Comparison of ENCODE assay signal across 9 cellular contexts in the genomic region with DNA sequence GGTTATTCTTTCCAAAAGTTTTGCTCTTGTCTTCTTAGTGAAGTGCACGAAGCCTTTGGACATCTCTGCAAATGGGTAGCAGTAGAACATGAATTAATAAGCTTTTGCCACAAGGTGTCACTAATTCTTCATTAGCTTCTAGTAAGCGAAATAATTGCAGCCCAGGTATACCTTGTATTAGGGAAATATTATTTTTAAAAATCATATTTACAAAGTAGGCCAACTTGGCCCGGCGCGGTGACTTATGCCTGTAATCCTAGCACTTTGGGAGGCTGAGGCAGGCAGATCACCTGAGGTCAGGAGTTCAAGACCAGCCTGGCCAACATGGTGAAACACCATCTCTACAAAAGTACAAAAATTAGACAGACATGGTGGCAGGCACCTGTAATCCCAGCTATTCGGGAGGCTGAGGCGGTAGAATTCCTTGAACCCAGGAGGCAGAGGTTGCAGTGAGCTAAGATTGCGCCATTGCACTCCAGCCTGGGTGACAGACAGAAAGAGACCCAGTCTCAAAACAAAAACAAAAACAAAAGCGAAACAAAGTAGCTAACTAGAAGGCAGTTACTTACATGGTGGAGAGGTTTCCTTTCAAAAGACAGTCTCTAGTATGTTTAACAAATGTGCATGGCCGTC. TPM values are rescaled to one million over a fixed set of nuclear protein-coding genes. Genes with fewer than 3 reads are reported as not detected.
A peak's percentile ranks its signal among the peaks of the same experiment; 100 is the strongest.
DNase-seq lines count a peak whose midpoint lies in the region; ATAC-seq, FAIRE-seq and TF ChIP-seq lines count a peak whose summit lies in the region.
"Had no signal": no experiment of that assay in that cellular context is flagged by ENCODE, and none has a peak within 500 bp of the region (broad histone marks: within the 10 kb centered on the region; RNA-seq: fewer than 3 reads in every experiment).

No MANE protein-coding gene starts in this region.

- H3K9ac ChIP-seq in H1 (replicated peaks in 1 of 4; ENCODE audit: extremely low read depth in 1 of 4, low read depth in 3 of 4, low read length in 3 of 4) = no peak overlapping the region

- H3K9me3 ChIP-seq in A549 (no peaks in the 10 kb centered on the region), H1 (ENCODE audit: insufficient read depth in 2 of 2, low read depth in 1 of 2, low read length in 1 of 2) (no peaks in the 10 kb centered on the region), osteoblast (ENCODE audit: low read depth, low read length) (no peaks in the 10 kb centered on the region)

- H3K27ac ChIP-seq in A549 (no peak overlapping the region), H1 (ENCODE audit: low read depth, low read length) (no peak overlapping the region), osteoblast (ENCODE audit: low read depth, low read length) (no peak overlapping the region)

- H4K20me1 ChIP-seq in H1 (replicated peaks in 1 of 2; ENCODE audit: control insufficient read depth in 1 of 2, insufficient read depth in 2 of 2, low read length in 2 of 2) = no peaks in the 10 kb centered on the region
- no peaks in the 10 kb centered on the region for H4K20me1 ChIP-seq in osteoblast (ENCODE audit: insufficient read depth, low read length)

- CTCF ChIA-PET in A549 (lab: Yijun Ruan, JAX) (interaction anchor here (0.6 to 5.9 kb wide), 16 partner anchors 8 to 647 kb away, joined by 3 to 45 read pairs (median 3); a partner anchor contains a TSS), H1 (lab: Charles Lee; ENCODE audit: partially characterized antibody) (interaction anchor here (0.6 to 7.8 kb wide), 34 partner anchors 9 to 318 kb away, joined by 3 to 106 read pairs (median 5); a partner anchor contains a TSS)

- H3K4me2 ChIP-seq in A549 (no peak overlapping the region), H1 (ENCODE audit: insufficient read depth in 1 of 2, low read depth in 2 of 2, low read length in 2 of 2) (no peak overlapping the region), osteoblast (ENCODE audit: insufficient read depth, low read length) (no peak overlapping the region)

- H3K27me3 ChIP-seq in H1 (replicated peaks in 1 of 4; ENCODE audit: control insufficient read depth in 3 of 4, extremely low read depth in 1 of 4, insufficient read depth in 3 of 4, low read length in 3 of 4) (no peaks in the 10 kb centered on the region), osteoblast (ENCODE audit: insufficient read depth, low read length) (no peaks in the 10 kb centered on the region)

- FAIRE-seq in A549 (lab: Jason Lieb, UNC) = no peak
- FAIRE-seq in H1 (lab: Jason Lieb, UNC) = no peak

- H3K4ac ChIP-seq in H1 (replicated peaks; ENCODE audit: insufficient read length, low read depth, low read length) = no peak overlapping the region

- no peak overlapping the region for H2BK120ac ChIP-seq in H1 (replicated peaks; ENCODE audit: low read depth, low read length)

- no peak overlapping the region for H4K5ac ChIP-seq in H1 (ENCODE audit: insufficient read length, low read depth, low read length)

- H3K4me3 ChIP-seq in A549 (no peak overlapping the region), H1 (ENCODE audit: extremely low read depth in 1 of 4, insufficient read depth in 2 of 4, low read depth in 3 of 4, low read length in 4 of 4) (no peak overlapping the region), osteoblast (ENCODE audit: insufficient read depth, low read length) (no peak overlapping the region)

- H2BK5ac ChIP-seq in H1 (ENCODE audit: low read depth, low read length) = no peak overlapping the region

- H3K14ac ChIP-seq in H1 (ENCODE audit: insufficient read length) = no peak overlapping the region

- no peaks in the 10 kb centered on the region for H3K79me1 ChIP-seq in H1 (ENCODE audit: low read depth, low read length)

- TF ChIP-seq CTCF in A549 (IDR thresholded peaks at IDR 0.05) (peak; percentile 47), H1 (IDR thresholded peaks at IDR 0.05; ENCODE audit: control extremely low read depth in 1 of 3, insufficient read depth in 1 of 3, low read depth in 1 of 3, low read length in 3 of 3) (peak in 2 of 3 experiments; percentile 15 to 43; a peak in 2 of 4 replicates), osteoblast (IDR thresholded peaks at IDR 0.05; ENCODE audit: extremely low read depth, low read depth, low read length) (peak; percentile 44)

- H3K18ac ChIP-seq in H1 (ENCODE audit: extremely low read depth, low read length) = no peak overlapping the region

- no peak overlapping the region for H3K56ac ChIP-seq in H1 (replicated peaks; ENCODE audit: insufficient read length, low read depth, low read length)

- H4K91ac ChIP-seq in H1 (replicated peaks; ENCODE audit: insufficient read length, low read length) = no peak overlapping the region

- no peak overlapping the region for H3K23ac ChIP-seq in H1 (ENCODE audit: insufficient read length)

- TF ChIP-seq RAD21 in A549 (conservative IDR thresholded peaks at IDR 0.05 in 1 of 2, IDR thresholded peaks at IDR 0.05 in 1 of 2) = peak; percentile 45 to 51
- TF ChIP-seq RAD21 in H1 (IDR thresholded peaks at IDR 0.05 in 1 of 2, conservative IDR thresholded peaks at IDR 0.05 in 1 of 2; ENCODE audit: low read depth in 2 of 2, low read length in 2 of 2) = peak; percentile 48 to 51

- no peak overlapping the region for H2BK15ac ChIP-seq in H1 (ENCODE audit: low read length)

- POLR2A ChIA-PET in A549 (lab: Yijun Ruan, JAX) = no interaction called here
- POLR2A ChIA-PET in H1 (lab: Charles Lee; ENCODE audit: partially characterized antibody) = no interaction called here

- 40% methylated on average over 10 of the region's 10 CpGs for WGBS in A549 (ENCODE audit: missing lambda C conversion rate)
- 87% methylated on average over 10 of the region's 10 CpGs; no CpG with 5 or more reads in 1 of the 2 experiments for WGBS in H1 (ENCODE audit: extremely low coverage in 1 of 2, insufficient coverage in 1 of 2, insufficient read length in 1 of 2, insufficient replicate concordance in 2 of 2, low coverage in 1 of 2, low lambda C conversion rate in 2 of 2, missing lambda C conversion rate in 1 of 2), 2 experiments

- intact Hi-C loops in posterior cingulate gyrus (cut with DNase I) = loop anchor here (10.0 kb wide), 1 partner anchor 96 kb away; no protein-coding TSS in a partner anchor

- H3K4me1 ChIP-seq in A549 (no peaks in the 10 kb centered on the region), H1 (replicated peaks in 1 of 4; ENCODE audit: control insufficient read depth in 3 of 4, insufficient read depth in 4 of 4, low read length in 3 of 4) (no peaks in the 10 kb centered on the region), osteoblast (ENCODE audit: insufficient read depth, low read length) (no peaks in the 10 kb centered on the region)

- no peak overlapping the region for H2BK20ac ChIP-seq in H1 (ENCODE audit: low read length)

- no peak for TF ChIP-seq EP300 in A549 (IDR thresholded peaks at IDR 0.05)
- TF ChIP-seq EP300 in H1 (IDR thresholded peaks at IDR 0.05; ENCODE audit: borderline replicate concordance in 1 of 2, low read depth in 2 of 2, low read length in 2 of 2) = no peak

- no peak overlapping the region for H2BK12ac ChIP-seq in H1 (ENCODE audit: low read depth, low read length)

- ATAC-seq in A549 (peak in 1 of 2 experiments; percentile 60; a peak in 3 of 6 replicates), HG03095 (IDR thresholded peaks at IDR 0.05; ENCODE audit: unreplicated experiment) (peak; percentile 58)

- no peak overlapping the region for H4K8ac ChIP-seq in H1 (ENCODE audit: extremely low read depth, insufficient read depth, low read length)

- DNase-seq in A549 (ENCODE audit: low read depth in 1 of 2, low spot score in 1 of 2) = peak; percentile 21 to 29
- peak; percentile 55 for DNase-seq in GM03348 (ENCODE audit: low spot score)
- peak; percentile 15 for DNase-seq in RPMI7951 (ENCODE audit: low read depth)
- no peak for DNase-seq in H1 (ENCODE audit: low read depth in 1 of 2, low spot score in 2 of 2)
- no peak for DNase-seq in osteoblast (ENCODE audit: insufficient read length, low spot score, missing footprints)
- DNase-seq in activated effector memory CD4-positive, alpha-beta T cell treated with Interleukin-2 at 50 U/mL for 16 hours = no peak
- DNase-seq in posterior cingulate gyrus = no peak

- H2AFZ ChIP-seq in H1 (ENCODE audit: low read length) (no peak overlapping the region), osteoblast (ENCODE audit: low read length) (no peak overlapping the region)

- no peak overlapping the region for H2AK5ac ChIP-seq in H1 (ENCODE audit: low read depth, low read length)

- no peaks in the 10 kb centered on the region for H3K36me3 ChIP-seq in H1 (ENCODE audit: control insufficient read depth in 2 of 4, insufficient read depth in 4 of 4, low read length in 3 of 4)
- H3K36me3 ChIP-seq in osteoblast (ENCODE audit: insufficient read depth, low read length) = no peaks in the 10 kb centered on the region

- TF ChIP-seq POLR2A in A549 (IDR thresholded peaks at IDR 0.05; ENCODE audit: low read length) (no peak), H1 (IDR thresholded peaks at IDR 0.05; ENCODE audit: control extremely low read depth in 1 of 2, low read depth in 2 of 2, low read length in 2 of 2) (no peak)

- H3K79me2 ChIP-seq in H1 (ENCODE audit: control insufficient read depth in 1 of 2, insufficient read depth in 2 of 2, low read length in 2 of 2) = no peaks in the 10 kb centered on the region
- H3K79me2 ChIP-seq in osteoblast (ENCODE audit: insufficient read depth, low read length) = no peaks in the 10 kb centered on the region

- no peaks in the 10 kb centered on the region for H3K23me2 ChIP-seq in H1 (ENCODE audit: low read depth, low read length)

RNA-seq across cellular contexts. Expression of a gene that starts 8.8 kb away (rescaled TPM):
- polyA plus RNA-seq in A549 (2011; rRNA removed) = 2.6 TPM in 2 replicates
- 1.2 and 1.6 TPM in 2 replicates for polyA plus RNA-seq in A549 (2012; cell fraction: cytosol; rRNA removed)
- polyA plus RNA-seq in A549 (2012; cell fraction: nucleus; rRNA removed) = 1.9 and 2.0 TPM in 2 replicates
- 3.1 to 4.0 TPM (median 3.6 TPM) in 3 replicates for polyA plus RNA-seq in A549 (2017; fragmentation: RNase III; extraction: RNeasy Plus Mini Kit Qiagen cat#74134 plus additional on column Dnase treatment)
- 1.6 and 2.1 TPM in 2 replicates for polyA minus RNA-seq in A549 (2011; rRNA and poly(A)+ RNA removed)
- 3.3 and 5.4 TPM in 2 replicates for total RNA-seq in RPMI7951 (2014; rRNA removed; shearing (Covaris generic))
- 2.7 and 3.8 TPM in 2 replicates for total RNA-seq in H1 (2021; fragmentation: NEBNext Ultra II Directional; extraction: Animal tissue kit (Norgen Biotek cat#: 25700))
- 0.58 and 0.60 TPM in 2 replicates for polyA plus RNA-seq in H1 (2011; rRNA removed)
- polyA plus RNA-seq in H1 (2011; cell fraction: cytosol; rRNA removed) = 0.67 TPM
- polyA plus RNA-seq in H1 (2011; cell fraction: nucleus; rRNA removed) = 1.9 TPM
- 1.5 to 2.3 TPM (median 2.1 TPM) in 4 replicates for polyA plus RNA-seq in H1 (2012, experiment 1 of 2)
- polyA plus RNA-seq in H1 (2012, experiment 2 of 2) = 0.33 TPM
- polyA plus RNA-seq in H1 (2013, experiment 1 of 2) = 1.9 TPM
- polyA plus RNA-seq in H1 (2013, experiment 2 of 2) = 1.4 TPM
- 0.88 and 1.2 TPM in 2 replicates for polyA minus RNA-seq in H1 (2011; rRNA and poly(A)+ RNA removed)
- 1.3 TPM for polyA minus RNA-seq in H1 (2011; cell fraction: cytosol; rRNA and poly(A)+ RNA removed)
- 3.0 TPM for polyA minus RNA-seq in H1 (2011; cell fraction: nucleus; rRNA and poly(A)+ RNA removed)
- total RNA-seq in osteoblast = 8.3 and 10.3 TPM in 2 replicates

RNA-seq across cellular contexts. Expression of a gene that starts 36.0 kb away (rescaled TPM):
- polyA plus RNA-seq in A549 (2011; rRNA removed) (not detected in 2 replicates), A549 (2017; fragmentation: RNase III; extraction: RNeasy Plus Mini Kit Qiagen cat#74134 plus additional on column Dnase treatment) (not detected in 3 replicates), H1 (2011; rRNA removed) (not detected in 2 replicates)
- polyA plus RNA-seq in A549 (2012; cell fraction: cytosol; rRNA removed) = not detected in 2 replicates
- polyA plus RNA-seq in A549 (2012; cell fraction: nucleus; rRNA removed) = not detected in 2 replicates
- polyA minus RNA-seq in A549 (2011; rRNA and poly(A)+ RNA removed) = not detected in 2 replicates
- total RNA-seq in RPMI7951 (2014; rRNA removed; shearing (Covaris generic)) = not detected in 2 replicates
- not detected in 2 replicates for total RNA-seq in H1 (2021; fragmentation: NEBNext Ultra II Directional; extraction: Animal tissue kit (Norgen Biotek cat#: 25700))
- not detected for polyA plus RNA-seq in H1 (2011; cell fraction: cytosol; rRNA removed)
- polyA plus RNA-seq in H1 (2011; cell fraction: nucleus; rRNA removed) = 0.06 TPM
- polyA plus RNA-seq in H1 (2012, experiment 1 of 2) = not detected in 4 replicates
- polyA plus RNA-seq in H1 (2012, experiment 2 of 2) = not detected
- polyA plus RNA-seq in H1 (2013, experiment 1 of 2) = not detected
- 0.02 TPM for polyA plus RNA-seq in H1 (2013, experiment 2 of 2)
- polyA minus RNA-seq in H1 (2011; rRNA and poly(A)+ RNA removed) = not detected in 2 replicates
- not detected for polyA minus RNA-seq in H1 (2011; cell fraction: cytosol; rRNA and poly(A)+ RNA removed)
- not detected for polyA minus RNA-seq in H1 (2011; cell fraction: nucleus; rRNA and poly(A)+ RNA removed)
- total RNA-seq in osteoblast = not detected in 2 replicates
- total RNA-seq: glomerular endothelial cell had no signal

Comparison
In these comparisons a context has a peak if more than half of its experiments do, and no peak if none do; other contexts are left out.
1. DNase-seq: peak in A549 (2 of 2), GM03348 (single experiment) and RPMI7951 (single experiment); none in H1 (0 of 2), osteoblast (single experiment), activated effector memory CD4-positive, alpha-beta T cell treated with Interleukin-2 at 50 U/mL for 16 hours (single experiment) and posterior cingulate gyrus (0 of 10).
2. Peak in every context shown above with its lines, with median percentiles within 50 percentile points of each other: CTCF ChIP-seq.